21 cellular contexts compared by ENCODE assay signal in the genomic region with DNA sequence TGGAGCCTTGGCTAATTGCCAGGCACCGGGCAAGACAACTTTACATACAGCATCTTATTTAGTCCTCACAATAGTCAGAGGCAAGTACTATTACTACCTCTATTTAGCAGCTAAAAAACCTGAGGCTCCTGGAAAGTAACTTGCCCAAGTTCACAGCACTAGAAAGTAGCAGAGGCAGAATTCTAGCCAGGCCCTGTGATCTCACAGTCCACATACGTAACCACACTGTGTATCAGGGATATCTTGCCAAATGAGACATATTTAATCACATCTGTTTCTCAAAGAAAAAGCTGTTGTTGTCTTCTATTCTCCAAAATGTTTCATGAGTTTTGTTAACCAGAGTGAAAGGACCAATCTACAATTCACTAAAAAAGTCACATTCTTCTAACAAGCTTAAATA.
"Had no signal": no experiment of that assay in that cellular context is flagged by ENCODE, and none has a peak within 500 bp of the region (broad histone marks: within the 10 kb centered on the region; RNA-seq: fewer than 3 reads in every experiment).

No MANE protein-coding gene starts in this region.

- H3K4me3 ChIP-seq: coronary artery, tibial nerve, uterus had no signal

- DNase-seq: activated CD4-positive, alpha-beta memory T cell treated with anti-CD3 and anti-CD28 coated beads, Interleukin-2, amount 10 ng/mL, durations not matched to agents 7 days and 5 days; activated CD4-positive, alpha-beta T cell treated with anti-CD3 and anti-CD28 coated beads for 4 hours; activated CD8-positive, alpha-beta memory T cell treated with anti-CD3 and anti-CD28 coated beads, Interleukin-2, amount 10 ng/mL, durations not matched to agents 7 days and 5 days; activated naive CD4-positive, alpha-beta T cell treated with Interleukin-2 at 50 U/mL for 16 hours; activated naive CD8-positive, alpha-beta T cell treated with anti-CD3 and anti-CD28 coated beads, Interleukin-2, amount 10 ng/mL, durations not matched to agents 7 days and 5 days; activated T-cell treated with anti-CD3 and anti-CD28 coated beads, Interleukin-2, amount 50 U/mL, for 1 hour; anterior cingulate cortex; central memory CD4-positive, alpha-beta T cell; immature natural killer cell; kidney glomerular epithelial cell; stimulated activated CD4-positive, alpha-beta T cell treated with anti-CD3 and anti-CD28 coated beads, Interleukin-2, amount 100 ng/mL, for 24 hours; stimulated activated naive CD8-positive, alpha-beta T cell treated with anti-CD3 and anti-CD28 coated beads, Interleukin-15, Interleukin-2, amounts not matched to agents 100 U/mL and 50 U/mL, for 24 hours; substantia nigra; SW 1271; T-helper 2 cell had no signal

- H3K36me3 ChIP-seq: neutrophil, tibial nerve, uterus had no signal

- H3K79me2 ChIP-seq: parathyroid adenoma had no signal

- H3K9me3 ChIP-seq: neutrophil, uterus had no signal

- H3K9ac ChIP-seq: parathyroid adenoma had no signal

- H3K4me1 ChIP-seq: parathyroid adenoma had no signal

- ATAC-seq: activated CD8-positive, alpha-beta memory T cell treated with anti-CD3 and anti-CD28 coated beads, Interleukin-2, amount 10 ng/mL, durations not matched to agents 7 days and 5 days; natural killer cell treated with Interleukin-12 subunit alpha and Interleukin-12 subunit beta and Interleukin-15 and Interleukin-18, amount 100 ng/mL, for 72 hours; stimulated activated naive CD8-positive, alpha-beta T cell treated with anti-CD3 and anti-CD28 coated beads, Interleukin-15, Interleukin-2, amounts not matched to agents 100 U/mL and 50 U/mL, for 24 hours had no signal

- H3K27ac ChIP-seq: coronary artery, neutrophil, parathyroid adenoma, tibial nerve had no signal

- H2AFZ ChIP-seq: parathyroid adenoma had no signal

- H3K27me3 ChIP-seq: neutrophil, tibial nerve, uterus had no signal
